In genomic region chr3:149618151-149619123, GRCh38 we compare ENCODE assay signal across 13 cellular contexts. TPM values are rescaled to one million over a fixed set of nuclear protein-coding genes. Genes with fewer than 3 reads are reported as not detected.
DNase-seq lines count a peak whose midpoint lies in the region; ATAC-seq, FAIRE-seq and TF ChIP-seq lines count a peak whose summit lies in the region.
"Had no signal": no experiment of that assay in that cellular context is flagged by ENCODE, and none has a peak within 500 bp of the region (broad histone marks: within the 10 kb centered on the region; RNA-seq: fewer than 3 reads in every experiment).

No MANE protein-coding gene starts in this region.

- H3K27ac ChIP-seq in astrocyte (ENCODE audit: low read depth, low read length) (peak overlapping the region; percentile 7), cardiac muscle cell (peak overlapping the region; percentile 84)
- H3K27ac ChIP-seq: SJCRH30 had no signal

- no peak overlapping the region for H2AFZ ChIP-seq in astrocyte (ENCODE audit: low read depth, low read length)

- H3K27me3 ChIP-seq in astrocyte (ENCODE audit: insufficient read depth, low read length) = no peaks in the 10 kb centered on the region
- no peaks in the 10 kb centered on the region for H3K27me3 ChIP-seq in cardiac muscle cell
- H3K27me3 ChIP-seq: SJCRH30 had no signal

- H3K9me3 Mint-ChIP-seq in astrocyte (ENCODE audit: unreplicated experiment) (no peaks in the 10 kb centered on the region), progenitor cell of endocrine pancreas (ENCODE audit: low read depth) (no peaks in the 10 kb centered on the region)
- H3K9me3 Mint-ChIP-seq: effector memory CD8-positive, alpha-beta T cell had no signal

- DNase-seq in HPDE6-E6E7 (ENCODE audit: extremely low spot score) (peak; percentile 29), astrocyte (ENCODE audit: low read depth) (peak; percentile 42), cardiac muscle cell (ENCODE audit: low read depth in 1 of 2, low spot score in 1 of 2) (peak; percentile 77 to 90), progenitor cell of endocrine pancreas (ENCODE audit: low spot score, unreplicated experiment) (no peak), OCI-M1 (lab: John Stamatoyannopoulos, UW) (no peak)
- no peak for DNase-seq in activated naive CD4-positive, alpha-beta T cell (lab: John Stamatoyannopoulos, UW)
- DNase-seq: activated effector memory CD4-positive, alpha-beta T cell treated with Interleukin-2 at 50 U/mL for 16 hours; effector memory CD8-positive, alpha-beta T cell; NCI-H2081 treated with DMSO at 0.1 percent for 48 hours; SJCRH30 had no signal

- H3K27me3 Mint-ChIP-seq in astrocyte (ENCODE audit: low read depth, unreplicated experiment) (no peaks in the 10 kb centered on the region), progenitor cell of endocrine pancreas (no peaks in the 10 kb centered on the region)

- H3K79me2 ChIP-seq in astrocyte (ENCODE audit: insufficient read depth, low read length) = peaks cover 88% of the 10 kb centered on the region

- H4K20me1 ChIP-seq in astrocyte (ENCODE audit: insufficient read depth, low read length) = peaks cover 55% of the 10 kb centered on the region

- no peaks in the 10 kb centered on the region for H3K36me3 ChIP-seq in astrocyte (ENCODE audit: insufficient read depth, low read length)
- no peaks in the 10 kb centered on the region for H3K36me3 ChIP-seq in cardiac muscle cell

- peaks cover 9% of the 10 kb centered on the region for H3K36me3 Mint-ChIP-seq in astrocyte (ENCODE audit: low read depth, unreplicated experiment)
- H3K36me3 Mint-ChIP-seq in progenitor cell of endocrine pancreas (ENCODE audit: insufficient read depth) = no peaks in the 10 kb centered on the region

- H3K4me3 Mint-ChIP-seq in astrocyte (ENCODE audit: unreplicated experiment) (peak overlapping the region; percentile 50), progenitor cell of endocrine pancreas (ENCODE audit: low read depth) (no peak overlapping the region)
- H3K4me3 Mint-ChIP-seq: effector memory CD8-positive, alpha-beta T cell had no signal

- ATAC-seq in GM19463 (IDR thresholded peaks at IDR 0.05; ENCODE audit: unreplicated experiment) = no peak
- ATAC-seq in HG03571 (IDR thresholded peaks at IDR 0.05; ENCODE audit: unreplicated experiment) = no peak
- ATAC-seq: effector memory CD8-positive, alpha-beta T cell had no signal

- no peak overlapping the region for H3K4me3 ChIP-seq in astrocyte (ENCODE audit: insufficient read depth, low read depth, low read length)
- no peak overlapping the region for H3K4me3 ChIP-seq in cardiac muscle cell
- H3K4me3 ChIP-seq: SJCRH30 had no signal

- H3K4me1 ChIP-seq in astrocyte (ENCODE audit: insufficient read depth, low read length) = peaks cover 54% of the 10 kb centered on the region
- H3K4me1 ChIP-seq in cardiac muscle cell (ENCODE audit: low read depth) = peaks cover 36% of the 10 kb centered on the region

- H3K27ac Mint-ChIP-seq in astrocyte (ENCODE audit: unreplicated experiment) = peak overlapping the region; percentile 34
- H3K27ac Mint-ChIP-seq in progenitor cell of endocrine pancreas = peak overlapping the region; percentile 27
- H3K27ac Mint-ChIP-seq: effector memory CD8-positive, alpha-beta T cell had no signal

- FAIRE-seq in astrocyte (lab: Jason Lieb, UNC) = no peak
- FAIRE-seq: islet of Langerhans had no signal

- no peak for TF ChIP-seq CTCF in astrocyte (IDR thresholded peaks at IDR 0.05; ENCODE audit: insufficient read depth, low read depth, low read length)
- TF ChIP-seq CTCF in cardiac muscle cell (IDR thresholded peaks at IDR 0.05; ENCODE audit: low read depth, low read length) = no peak
- TF ChIP-seq CTCF in progenitor cell of endocrine pancreas (IDR thresholded peaks at IDR 0.05; ENCODE audit: unreplicated experiment) = no peak

- no peaks in the 10 kb centered on the region for H3K9me3 ChIP-seq in astrocyte (ENCODE audit: insufficient read depth, low read depth, low read length)
- H3K9me3 ChIP-seq in cardiac muscle cell (ENCODE audit: low read depth) = no peaks in the 10 kb centered on the region
- H3K9me3 ChIP-seq: SJCRH30 had no signal

- H3K4me1 Mint-ChIP-seq in astrocyte (ENCODE audit: low read depth, unreplicated experiment) = peaks cover 65% of the 10 kb centered on the region
- peaks cover 4% of the 10 kb centered on the region for H3K4me1 Mint-ChIP-seq in progenitor cell of endocrine pancreas (ENCODE audit: low read depth)

- H3K9ac ChIP-seq in astrocyte (ENCODE audit: low read length) = no peak overlapping the region

- H3K4me2 ChIP-seq in astrocyte (ENCODE audit: low read length) = peak overlapping the region; percentile 80

RNA-seq across cellular contexts. Expression of gene WWTR1, which starts 39.4 kb away (rescaled TPM):
- total RNA-seq in astrocyte (94.3 and 105 TPM in 2 replicates), cardiac muscle cell (55.0 and 69.1 TPM in 2 replicates), progenitor cell of endocrine pancreas (15.0 and 18.1 TPM in 2 replicates)
- polyA plus RNA-seq in cardiac muscle cell = 54.8 and 80.6 TPM in 2 replicates

Comparison
In these comparisons a context has a peak if more than half of its experiments do, and no peak if none do; other contexts are left out.
1. DNase-seq: peak in HPDE6-E6E7 (single experiment), astrocyte (single experiment) and cardiac muscle cell (2 of 2); none in progenitor cell of endocrine pancreas (single experiment), OCI-M1 (single experiment) and activated naive CD4-positive, alpha-beta T cell (0 of 4).